1 cellular context compared by ENCODE assay signal in the genomic region with DNA sequence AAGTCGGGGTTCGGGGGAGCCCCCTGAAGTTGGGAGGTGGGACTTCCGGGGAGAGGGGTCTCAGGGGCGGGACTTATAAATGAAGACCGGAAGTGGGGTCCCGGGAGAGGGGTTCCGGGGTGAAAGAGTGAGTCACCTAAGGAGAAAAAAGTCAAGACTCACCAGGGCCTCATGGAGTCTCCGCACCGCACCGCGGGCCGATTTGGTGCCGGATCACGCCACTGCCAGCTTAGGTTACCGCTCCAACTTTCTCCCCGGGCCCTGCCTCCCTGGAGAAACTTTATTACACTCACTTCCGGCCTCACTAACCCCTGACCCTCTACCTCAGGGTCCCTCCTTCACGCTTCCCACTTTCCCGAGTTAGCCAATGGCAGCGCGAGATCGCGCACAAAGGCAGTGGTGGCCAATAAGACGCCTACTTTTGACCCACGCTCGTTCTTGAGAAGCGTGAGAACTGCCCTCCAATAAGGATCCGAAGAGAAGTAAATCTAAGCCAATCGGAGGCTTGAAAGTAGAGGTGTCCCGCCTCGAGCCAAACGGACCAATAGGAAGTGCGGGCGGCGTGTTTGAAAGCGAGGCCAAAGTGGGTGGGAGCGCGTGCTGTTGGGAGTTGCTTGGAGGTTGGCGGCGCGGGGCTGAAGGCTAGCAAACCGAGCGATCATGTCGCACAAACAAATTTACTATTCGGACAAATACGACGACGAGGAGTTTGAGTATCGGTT.
TF ChIP-seq lines count a peak whose summit lies in the region.

Gene CKS1B (plus strand): TSS at position 596 of the 722 bp plus-strand sequence. CDS start 65 bp downstream, at position 661.

TF ChIP-seq in HepG2, 621 proteins besides CTCF, POLR2A, EP300 and RAD21 (continued from another document and continues in another):
- peak; percentile 88 for TF ChIP-seq GMEB1 (CRISPR knock-in tag; IDR thresholded peaks at IDR 0.05; ENCODE audit: borderline replicate concordance)
- TF ChIP-seq, protein P1, sequence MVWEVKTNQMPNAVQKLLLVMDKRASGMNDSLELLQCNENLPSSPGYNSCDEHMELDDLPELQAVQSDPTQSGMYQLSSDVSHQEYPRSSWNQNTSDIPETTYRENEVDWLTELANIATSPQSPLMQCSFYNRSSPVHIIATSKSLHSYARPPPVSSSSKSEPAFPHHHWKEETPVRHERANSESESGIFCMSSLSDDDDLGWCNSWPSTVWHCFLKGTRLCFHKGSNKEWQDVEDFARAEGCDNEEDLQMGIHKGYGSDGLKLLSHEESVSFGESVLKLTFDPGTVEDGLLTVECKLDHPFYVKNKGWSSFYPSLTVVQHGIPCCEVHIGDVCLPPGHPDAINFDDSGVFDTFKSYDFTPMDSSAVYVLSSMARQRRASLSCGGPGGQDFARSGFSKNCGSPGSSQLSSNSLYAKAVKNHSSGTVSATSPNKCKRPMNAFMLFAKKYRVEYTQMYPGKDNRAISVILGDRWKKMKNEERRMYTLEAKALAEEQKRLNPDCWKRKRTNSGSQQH (CRISPR knock-in tag; IDR thresholded peaks at IDR 0.05; ENCODE audit: low read depth) = peak; percentile 88; the same call in 1 of the 2 replicates
- TF ChIP-seq ZNF235 (CRISPR knock-in tag; IDR thresholded peaks at IDR 0.05; ENCODE audit: borderline replicate concordance) = no peak
- no peak for TF ChIP-seq KLF12 (CRISPR knock-in tag; IDR thresholded peaks at IDR 0.05; ENCODE audit: borderline replicate concordance)
- TF ChIP-seq, protein P2, sequence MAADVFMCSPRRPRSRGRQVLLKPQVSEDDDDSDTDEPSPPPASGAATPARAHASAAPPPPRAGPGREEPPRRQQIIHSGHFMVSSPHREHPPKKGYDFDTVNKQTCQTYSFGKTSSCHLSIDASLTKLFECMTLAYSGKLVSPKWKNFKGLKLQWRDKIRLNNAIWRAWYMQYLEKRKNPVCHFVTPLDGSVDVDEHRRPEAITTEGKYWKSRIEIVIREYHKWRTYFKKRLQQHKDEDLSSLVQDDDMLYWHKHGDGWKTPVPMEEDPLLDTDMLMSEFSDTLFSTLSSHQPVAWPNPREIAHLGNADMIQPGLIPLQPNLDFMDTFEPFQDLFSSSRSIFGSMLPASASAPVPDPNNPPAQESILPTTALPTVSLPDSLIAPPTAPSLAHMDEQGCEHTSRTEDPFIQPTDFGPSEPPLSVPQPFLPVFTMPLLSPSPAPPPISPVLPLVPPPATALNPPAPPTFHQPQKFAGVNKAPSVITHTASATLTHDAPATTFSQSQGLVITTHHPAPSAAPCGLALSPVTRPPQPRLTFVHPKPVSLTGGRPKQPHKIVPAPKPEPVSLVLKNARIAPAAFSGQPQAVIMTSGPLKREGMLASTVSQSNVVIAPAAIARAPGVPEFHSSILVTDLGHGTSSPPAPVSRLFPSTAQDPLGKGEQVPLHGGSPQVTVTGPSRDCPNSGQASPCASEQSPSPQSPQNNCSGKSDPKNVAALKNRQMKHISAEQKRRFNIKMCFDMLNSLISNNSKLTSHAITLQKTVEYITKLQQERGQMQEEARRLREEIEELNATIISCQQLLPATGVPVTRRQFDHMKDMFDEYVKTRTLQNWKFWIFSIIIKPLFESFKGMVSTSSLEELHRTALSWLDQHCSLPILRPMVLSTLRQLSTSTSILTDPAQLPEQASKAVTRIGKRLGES (CRISPR knock-in tag; IDR thresholded peaks at IDR 0.05; ENCODE audit: borderline replicate concordance) = no peak
- TF ChIP-seq, protein P3, sequence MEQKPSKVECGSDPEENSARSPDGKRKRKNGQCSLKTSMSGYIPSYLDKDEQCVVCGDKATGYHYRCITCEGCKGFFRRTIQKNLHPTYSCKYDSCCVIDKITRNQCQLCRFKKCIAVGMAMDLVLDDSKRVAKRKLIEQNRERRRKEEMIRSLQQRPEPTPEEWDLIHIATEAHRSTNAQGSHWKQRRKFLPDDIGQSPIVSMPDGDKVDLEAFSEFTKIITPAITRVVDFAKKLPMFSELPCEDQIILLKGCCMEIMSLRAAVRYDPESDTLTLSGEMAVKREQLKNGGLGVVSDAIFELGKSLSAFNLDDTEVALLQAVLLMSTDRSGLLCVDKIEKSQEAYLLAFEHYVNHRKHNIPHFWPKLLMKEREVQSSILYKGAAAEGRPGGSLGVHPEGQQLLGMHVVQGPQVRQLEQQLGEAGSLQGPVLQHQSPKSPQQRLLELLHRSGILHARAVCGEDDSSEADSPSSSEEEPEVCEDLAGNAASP (CRISPR knock-in tag; IDR thresholded peaks at IDR 0.05; ENCODE audit: borderline replicate concordance) = no peak
- TF ChIP-seq ZNF775 (CRISPR knock-in tag; IDR thresholded peaks at IDR 0.05; ENCODE audit: borderline replicate concordance) = peak; percentile 78; the same call in 1 of the 2 replicates
- TF ChIP-seq NFATC3 (CRISPR knock-in tag; IDR thresholded peaks at IDR 0.05) = no peak; the same call in 1 of the 2 replicates
- TF ChIP-seq KAT8 (CRISPR knock-in tag; IDR thresholded peaks at IDR 0.05) = peak; percentile 83
- no peak for TF ChIP-seq ZNF530 (CRISPR knock-in tag; IDR thresholded peaks at IDR 0.05; ENCODE audit: low read depth)
- TF ChIP-seq ZNF570 (CRISPR knock-in tag; IDR thresholded peaks at IDR 0.05; ENCODE audit: borderline replicate concordance) = no peak
- TF ChIP-seq, protein P4, sequence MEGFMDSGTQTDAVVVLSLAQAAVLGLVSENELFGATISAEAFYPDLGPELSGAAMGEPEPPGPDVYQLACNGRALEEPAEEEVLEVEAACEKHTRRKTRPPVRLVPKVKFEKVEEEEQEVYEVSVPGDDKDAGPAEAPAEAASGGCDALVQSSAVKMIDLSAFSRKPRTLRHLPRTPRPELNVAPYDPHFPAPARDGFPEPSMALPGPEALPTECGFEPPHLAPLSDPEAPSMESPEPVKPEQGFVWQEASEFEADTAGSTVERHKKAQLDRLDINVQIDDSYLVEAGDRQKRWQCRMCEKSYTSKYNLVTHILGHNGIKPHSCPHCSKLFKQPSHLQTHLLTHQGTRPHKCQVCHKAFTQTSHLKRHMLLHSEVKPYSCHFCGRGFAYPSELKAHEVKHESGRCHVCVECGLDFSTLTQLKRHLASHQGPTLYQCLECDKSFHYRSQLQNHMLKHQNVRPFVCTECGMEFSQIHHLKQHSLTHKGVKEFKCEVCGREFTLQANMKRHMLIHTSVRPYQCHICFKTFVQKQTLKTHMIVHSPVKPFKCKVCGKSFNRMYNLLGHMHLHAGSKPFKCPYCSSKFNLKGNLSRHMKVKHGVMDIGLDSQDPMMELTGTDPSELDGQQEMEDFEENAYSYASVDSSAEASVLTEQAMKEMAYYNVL (CRISPR knock-in tag; IDR thresholded peaks at IDR 0.05; ENCODE audit: borderline replicate concordance) = no peak; the same call in 1 of the 2 replicates
- TF ChIP-seq PTBP1 (IDR thresholded peaks at IDR 0.05; ENCODE audit: low read depth, low read length, poor library complexity, severe bottlenecking) = peak; percentile 36
- no peak for TF ChIP-seq SSRP1 (CRISPR knock-in tag; IDR thresholded peaks at IDR 0.05)
- peak; percentile 94 for TF ChIP-seq ZC3H13 (CRISPR knock-in tag; IDR thresholded peaks at IDR 0.05)
- TF ChIP-seq HOXA3 (CRISPR knock-in tag; IDR thresholded peaks at IDR 0.05) = 0 out of 2 replicates have a peak, but pooled peaks have one; percentile 42
- no peak for TF ChIP-seq JDP2 (CRISPR knock-in tag; IDR thresholded peaks at IDR 0.05; ENCODE audit: borderline replicate concordance)
- no peak for TF ChIP-seq SYNCRIP (IDR thresholded peaks at IDR 0.05; ENCODE audit: insufficient read depth, low read depth, low read length)
- no peak; the same call in 1 of the 2 replicates for TF ChIP-seq NAIF1 (CRISPR knock-in tag; IDR thresholded peaks at IDR 0.05; ENCODE audit: borderline replicate concordance)
- 0 out of 2 replicates have a peak, but pooled peaks have one; percentile 49 for TF ChIP-seq ZNF546 (CRISPR knock-in tag; conservative IDR thresholded peaks at IDR 0.05)
- TF ChIP-seq CBFB (CRISPR knock-in tag; IDR thresholded peaks at IDR 0.05) = 0 out of 2 replicates have a peak, but pooled peaks have one; percentile 57
- TF ChIP-seq ZBTB44 (CRISPR knock-in tag; IDR thresholded peaks at IDR 0.05) = no peak
- peak; percentile 61; the same call in 1 of the 2 replicates for TF ChIP-seq JUNB (CRISPR knock-in tag; IDR thresholded peaks at IDR 0.05; ENCODE audit: borderline replicate concordance)
- no peak for TF ChIP-seq ZFP36 (IDR thresholded peaks at IDR 0.05; ENCODE audit: borderline replicate concordance, low read depth, low read length, partially characterized antibody)
- TF ChIP-seq GTF2F1 (IDR thresholded peaks at IDR 0.05; ENCODE audit: low read length) = no peak
- no peak; the same call in 1 of the 2 replicates for TF ChIP-seq ELF3 (CRISPR knock-in tag; IDR thresholded peaks at IDR 0.05)
- TF ChIP-seq ZFY (CRISPR knock-in tag; IDR thresholded peaks at IDR 0.05) = peak; percentile 51
- TF ChIP-seq ZNF558 (CRISPR knock-in tag; IDR thresholded peaks at IDR 0.05; ENCODE audit: borderline replicate concordance) = no peak; the same call in 1 of the 2 replicates
- no peak for TF ChIP-seq CEBPB (IDR thresholded peaks at IDR 0.05; ENCODE audit: borderline replicate concordance, low read depth, low read length)
- TF ChIP-seq, protein P5, sequence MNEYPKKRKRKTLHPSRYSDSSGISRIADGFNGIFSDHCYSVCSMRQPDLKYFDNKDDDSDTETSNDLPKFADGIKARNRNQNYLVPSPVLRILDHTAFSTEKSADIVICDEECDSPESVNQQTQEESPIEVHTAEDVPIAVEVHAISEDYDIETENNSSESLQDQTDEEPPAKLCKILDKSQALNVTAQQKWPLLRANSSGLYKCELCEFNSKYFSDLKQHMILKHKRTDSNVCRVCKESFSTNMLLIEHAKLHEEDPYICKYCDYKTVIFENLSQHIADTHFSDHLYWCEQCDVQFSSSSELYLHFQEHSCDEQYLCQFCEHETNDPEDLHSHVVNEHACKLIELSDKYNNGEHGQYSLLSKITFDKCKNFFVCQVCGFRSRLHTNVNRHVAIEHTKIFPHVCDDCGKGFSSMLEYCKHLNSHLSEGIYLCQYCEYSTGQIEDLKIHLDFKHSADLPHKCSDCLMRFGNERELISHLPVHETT (CRISPR knock-in tag; conservative IDR thresholded peaks at IDR 0.05) = no peak
- TF ChIP-seq HNF4A (CRISPR knock-in tag; IDR thresholded peaks at IDR 0.05) = no peak; the same call in 1 of the 2 replicates
- TF ChIP-seq IRF1 (CRISPR knock-in tag; IDR thresholded peaks at IDR 0.05; ENCODE audit: low read depth) = no peak
- TF ChIP-seq MED8 (CRISPR knock-in tag; IDR thresholded peaks at IDR 0.05; ENCODE audit: insufficient replicate concordance) = no peak
- TF ChIP-seq FOXO1 (CRISPR knock-in tag; IDR thresholded peaks at IDR 0.05) = no peak
- TF ChIP-seq ZNF713 (CRISPR knock-in tag; IDR thresholded peaks at IDR 0.05) = no peak
- TF ChIP-seq MAFG (CRISPR knock-in tag; IDR thresholded peaks at IDR 0.05) = no peak
- peak; percentile 81; the same call in 1 of the 2 replicates for TF ChIP-seq PITX1 (CRISPR knock-in tag; IDR thresholded peaks at IDR 0.05)
- no peak for TF ChIP-seq IKZF5 (CRISPR knock-in tag; IDR thresholded peaks at IDR 0.05)
- TF ChIP-seq SMARCC2 (IDR thresholded peaks at IDR 0.05) = no peak
- no peak for TF ChIP-seq TRIM24 (CRISPR knock-in tag; IDR thresholded peaks at IDR 0.05)
- TF ChIP-seq, protein P6, sequence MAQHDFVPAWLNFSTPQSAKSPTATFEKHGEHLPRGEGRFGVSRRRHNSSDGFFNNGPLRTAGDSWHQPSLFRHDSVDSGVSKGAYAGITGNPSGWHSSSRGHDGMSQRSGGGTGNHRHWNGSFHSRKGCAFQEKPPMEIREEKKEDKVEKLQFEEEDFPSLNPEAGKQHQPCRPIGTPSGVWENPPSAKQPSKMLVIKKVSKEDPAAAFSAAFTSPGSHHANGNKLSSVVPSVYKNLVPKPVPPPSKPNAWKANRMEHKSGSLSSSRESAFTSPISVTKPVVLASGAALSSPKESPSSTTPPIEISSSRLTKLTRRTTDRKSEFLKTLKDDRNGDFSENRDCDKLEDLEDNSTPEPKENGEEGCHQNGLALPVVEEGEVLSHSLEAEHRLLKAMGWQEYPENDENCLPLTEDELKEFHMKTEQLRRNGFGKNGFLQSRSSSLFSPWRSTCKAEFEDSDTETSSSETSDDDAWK (CRISPR knock-in tag; IDR thresholded peaks at IDR 0.05) = no peak
